In genomic region chrX:110741213-110741796, GRCh38 we compare ENCODE assay signal across 16 cellular contexts. TPM values are rescaled to one million over a fixed set of nuclear protein-coding genes. Genes with fewer than 3 reads are reported as not detected.
A peak's percentile ranks its signal among the peaks of the same experiment; 100 is the strongest.
DNase-seq lines count a peak whose midpoint lies in the region; ATAC-seq, FAIRE-seq and TF ChIP-seq lines count a peak whose summit lies in the region.
"Had no signal": no experiment of that assay in that cellular context is flagged by ENCODE, and none has a peak within 500 bp of the region (broad histone marks: within the 10 kb centered on the region; RNA-seq: fewer than 3 reads in every experiment).

No MANE protein-coding gene starts in this region.

- H2AK5ac ChIP-seq in H9 (ENCODE audit: insufficient read length, low read length) = no peak overlapping the region

- no peak overlapping the region for H3T11ph ChIP-seq in H9 (ENCODE audit: low read length)

- DNase-seq in H9 (peak; percentile 48), adipocyte (ENCODE audit: low read depth) (peak; percentile 64), foreskin keratinocyte (peak; percentile 1 to 22), urothelium cell line (ENCODE audit: low spot score) (peak; percentile 2), NCI-H1436 treated with DMSO at 0.1 percent for 48 hours (lab: John Stamatoyannopoulos, UW) (no peak)
- no peak for DNase-seq in activated CD8-positive, alpha-beta T cell treated with anti-CD3 and anti-CD28 coated beads for 36 hours
- DNase-seq: dermis blood vessel endothelial cell, DMS 273 treated with DMSO at 0.1 percent for 48 hours, hippocampal formation, NCI-H2171, OCI-M1 had no signal

- no peak overlapping the region for H2BK120ac ChIP-seq in H9 (ENCODE audit: low read depth, low read length, poor library complexity, severe bottlenecking)

- H3K4ac ChIP-seq in H9 (ENCODE audit: low read depth, low read length) = no peak overlapping the region

- no peak overlapping the region for H4K91ac ChIP-seq in H9 (ENCODE audit: insufficient read length, low read depth, low read length)

- H3K4me1 Mint-ChIP-seq in H9 = peaks cover 13% of the 10 kb centered on the region in 2 experiments
- H3K4me1 Mint-ChIP-seq in activated CD8-positive, alpha-beta T cell treated with anti-CD3 and anti-CD28 coated beads for 36 hours (ENCODE audit: low read depth) = no peaks in the 10 kb centered on the region

- peak; percentile 59 for ATAC-seq in foreskin keratinocyte
- no peak for ATAC-seq in activated CD8-positive, alpha-beta T cell treated with anti-CD3 and anti-CD28 coated beads for 36 hours
- no peak for ATAC-seq in GM21390 (IDR thresholded peaks at IDR 0.05; ENCODE audit: unreplicated experiment)
- ATAC-seq: activated naive CD4-positive, alpha-beta T cell treated with anti-CD3 and anti-CD28 coated beads, Interleukin-2, amount 50 U/mL, for 72 hours had no signal

- H3K27ac Mint-ChIP-seq in H9 = peak overlapping the region in 2 of 3 experiments; percentile 19 to 87; a peak in 1 of 7 replicates
- H3K27ac Mint-ChIP-seq in activated CD8-positive, alpha-beta T cell treated with anti-CD3 and anti-CD28 coated beads for 36 hours = no peak overlapping the region
- H3K27ac Mint-ChIP-seq: activated naive CD4-positive, alpha-beta T cell treated with anti-CD3 and anti-CD28 coated beads, Interleukin-2, amount 50 U/mL, for 72 hours; mesothelial cell of epicardium; T-helper 2 cell treated with Interferon-gamma antibody and Interleukin-4, amounts not matched to agents 5 μg/mL and 100 μg/mL, for 36 hours had no signal

- H3K27me3 Mint-ChIP-seq in H9 (ENCODE audit: low read depth) = no peaks in the 10 kb centered on the region
- H3K27me3 Mint-ChIP-seq in activated CD8-positive, alpha-beta T cell treated with anti-CD3 and anti-CD28 coated beads for 36 hours = no peaks in the 10 kb centered on the region

- H3K9me3 ChIP-seq in H9 (ENCODE audit: control insufficient read depth, low read depth, low read length) (no peaks in the 10 kb centered on the region), adipocyte (ENCODE audit: control insufficient read depth, low read length) (no peaks in the 10 kb centered on the region)

- CTCF ChIA-PET in activated CD8-positive, alpha-beta T cell treated with anti-CD3 and anti-CD28 coated beads for 36 hours (lab: Charles Lee) = no interaction called here

- intact Hi-C loops in activated CD8-positive, alpha-beta T cell treated with anti-CD3 and anti-CD28 coated beads for 36 hours (cut with micrococcal nuclease) = no loop called here

- H3K36me3 ChIP-seq in adipocyte (ENCODE audit: control insufficient read depth, insufficient read depth, low read length, severe bottlenecking) = no peaks in the 10 kb centered on the region

- no peak overlapping the region for H2BK20ac ChIP-seq in H9 (ENCODE audit: low read depth, low read length, poor library complexity, severe bottlenecking)

- H3K9ac ChIP-seq in H9 (ENCODE audit: extremely low read depth, insufficient read length, low read length) = no peak overlapping the region
- H3K9ac ChIP-seq in adipocyte (ENCODE audit: low read length) = peak overlapping the region; percentile 48
- H3K9ac ChIP-seq: KMS-11 had no signal

- H3K18ac ChIP-seq in H9 (ENCODE audit: insufficient read length, low read depth, low read length) = no peak overlapping the region

- WGBS in H9 (ENCODE audit: extremely low coverage, insufficient read length, low lambda C conversion rate) = no CpG with 5 or more reads among the region's 1 CpG

- H3K79me1 ChIP-seq in H9 (ENCODE audit: insufficient read depth, low read depth, low read length, poor library complexity, severe bottlenecking) = no peaks in the 10 kb centered on the region

- H2AFZ ChIP-seq in H9 (ENCODE audit: low read length) = no peak overlapping the region

- H3K4me1 ChIP-seq in H9 (ENCODE audit: insufficient read depth, low read length) (no peaks in the 10 kb centered on the region; the same call in 1 of the 2 replicates), adipocyte (ENCODE audit: control insufficient read depth, insufficient read depth, low read length) (peaks cover 56% of the 10 kb centered on the region), foreskin keratinocyte (no peaks in the 10 kb centered on the region)

- H2BK15ac ChIP-seq in H9 (ENCODE audit: low read depth, low read length) = no peak overlapping the region

- H3K23ac ChIP-seq in H9 (ENCODE audit: insufficient read length, low read depth, low read length) = no peak overlapping the region

- no peak for TF ChIP-seq CTCF in H9 (conservative IDR thresholded peaks at IDR 0.05)
- TF ChIP-seq CTCF in foreskin keratinocyte (conservative IDR thresholded peaks at IDR 0.05) = no peak
- no peak for TF ChIP-seq CTCF in activated CD8-positive, alpha-beta T cell treated with anti-CD3 and anti-CD28 coated beads for 36 hours (IDR thresholded peaks at IDR 0.05)

- H3K27me3 ChIP-seq in H9 (ENCODE audit: insufficient read depth, low read length) = no peaks in the 10 kb centered on the region
- H3K27me3 ChIP-seq in adipocyte (replicated peaks; ENCODE audit: control insufficient read depth, insufficient read depth, low read length) = no peaks in the 10 kb centered on the region
- no peaks in the 10 kb centered on the region for H3K27me3 ChIP-seq in foreskin keratinocyte

- no peaks in the 10 kb centered on the region; a peak in 1 of 7 replicates for H3K36me3 Mint-ChIP-seq in H9 (ENCODE audit: insufficient read depth in 1 of 3, low read depth in 3 of 3)
- no peaks in the 10 kb centered on the region for H3K36me3 Mint-ChIP-seq in activated CD8-positive, alpha-beta T cell treated with anti-CD3 and anti-CD28 coated beads for 36 hours (ENCODE audit: low read depth)
- H3K36me3 Mint-ChIP-seq: activated naive CD4-positive, alpha-beta T cell treated with anti-CD3 and anti-CD28 coated beads, Interleukin-2, amount 50 U/mL, for 72 hours; mesothelial cell of epicardium had no signal

- no peak for FAIRE-seq in urothelium cell line (lab: Jason Lieb, UNC)

- no peak overlapping the region for H3K4me2 ChIP-seq in H9 (ENCODE audit: insufficient read depth, insufficient read length, low read length)
- H3K4me2 ChIP-seq: KMS-11 had no signal

- H2BK12ac ChIP-seq in H9 (ENCODE audit: insufficient read length, low read depth, low read length) = no peak overlapping the region

- POLR2A ChIA-PET in activated CD8-positive, alpha-beta T cell treated with anti-CD3 and anti-CD28 coated beads for 36 hours (lab: Charles Lee) = no interaction called here

- H3K9me3 Mint-ChIP-seq in H9 = no peaks in the 10 kb centered on the region
- no peaks in the 10 kb centered on the region for H3K9me3 Mint-ChIP-seq in activated CD8-positive, alpha-beta T cell treated with anti-CD3 and anti-CD28 coated beads for 36 hours
- H3K9me3 Mint-ChIP-seq: activated naive CD4-positive, alpha-beta T cell treated with anti-CD3 and anti-CD28 coated beads, Interleukin-2, amount 50 U/mL, for 72 hours; T-helper 2 cell treated with Interferon-gamma antibody and Interleukin-4, amounts not matched to agents 5 μg/mL and 100 μg/mL, for 36 hours had no signal

- H4K20me1 ChIP-seq in H9 (ENCODE audit: control insufficient read depth, insufficient read depth, insufficient read length) = no peaks in the 10 kb centered on the region

- H2BK5ac ChIP-seq in H9 (ENCODE audit: insufficient read length, low read length) = no peak overlapping the region

- no peak overlapping the region for H4K5ac ChIP-seq in H9 (ENCODE audit: insufficient read length, low read depth, low read length)

- H3K27ac ChIP-seq in H9 (ENCODE audit: insufficient read length, low read depth, low read length) = no peak overlapping the region
- H3K27ac ChIP-seq in foreskin keratinocyte = no peak overlapping the region
- H3K27ac ChIP-seq: KMS-11 had no signal

- no peak overlapping the region for H3K56ac ChIP-seq in H9 (ENCODE audit: insufficient read length, low read depth, low read length)

- no peaks in the 10 kb centered on the region for H3K23me2 ChIP-seq in H9 (ENCODE audit: insufficient read length, low read depth, low read length, poor library complexity, severe bottlenecking)

- H3K4me3 Mint-ChIP-seq in H9 = no peak overlapping the region
- no peak overlapping the region for H3K4me3 Mint-ChIP-seq in activated CD8-positive, alpha-beta T cell treated with anti-CD3 and anti-CD28 coated beads for 36 hours
- H3K4me3 Mint-ChIP-seq: mesothelial cell of epicardium; T-helper 2 cell treated with Interferon-gamma antibody and Interleukin-4, amounts not matched to agents 5 μg/mL and 100 μg/mL, for 36 hours had no signal

- no peak overlapping the region for H4K8ac ChIP-seq in H9 (replicated peaks; ENCODE audit: insufficient read length, low read depth, low read length)

- no peak overlapping the region for H3K14ac ChIP-seq in H9 (ENCODE audit: insufficient read depth, low read length)

- H3K4me3 ChIP-seq in adipocyte (ENCODE audit: low read length) = no peak overlapping the region

- no peaks in the 10 kb centered on the region for H3K79me2 ChIP-seq in H9 (ENCODE audit: insufficient read depth, low read length)

RNA-seq across cellular contexts. Expression of gene CHRDL1, which starts 54.3 kb away (rescaled TPM):
- total RNA-seq in H9 (2021) = 11.6 and 11.8 TPM in 2 replicates
- not detected in 2 replicates for total RNA-seq in foreskin keratinocyte
- not detected in 2 replicates for polyA plus RNA-seq in foreskin keratinocyte
- total RNA-seq in activated CD8-positive, alpha-beta T cell treated with anti-CD3 and anti-CD28 coated beads for 36 hours = not detected
- total RNA-seq: activated naive CD4-positive, alpha-beta T cell treated with anti-CD3 and anti-CD28 coated beads, Interleukin-2, amount 50 U/mL, for 72 hours; dermis blood vessel endothelial cell had no signal

Comparison
In these comparisons a context has a peak if more than half of its experiments do, and no peak if none do; other contexts are left out.
1. DNase-seq: peak in H9 (single experiment), adipocyte (single experiment), foreskin keratinocyte (2 of 2) and urothelium cell line (single experiment); none in activated CD8-positive, alpha-beta T cell treated with anti-CD3 and anti-CD28 coated beads for 36 hours (single experiment) and NCI-H1436 treated with DMSO at 0.1 percent for 48 hours (single experiment).
2. RNA of gene CHRDL1, which starts 54.3 kb away (total RNA-seq): 11.6 to 11.8 TPM in H9; not detected in foreskin keratinocyte and not detected in activated CD8-positive, alpha-beta T cell treated with anti-CD3 and anti-CD28 coated beads for 36 hours; every median in the first group is over 10 times any median in the second.